28 cellular contexts compared by ENCODE assay signal in genomic region chr2:180128861-180129260, GRCh38.
"Had no signal": no experiment of that assay in that cellular context is flagged by ENCODE, and none has a peak within 500 bp of the region (broad histone marks: within the 10 kb centered on the region; RNA-seq: fewer than 3 reads in every experiment).

No MANE protein-coding gene starts in this region.

- H3K36me3 ChIP-seq: colonic mucosa, esophagus muscularis mucosa, esophagus squamous epithelium, gastrocnemius medialis, gastroesophageal sphincter, heart left ventricle, heart right ventricle had no signal

- FAIRE-seq: colon, endometrium, endothelial cell of umbilical vein, frontal cortex had no signal

- H3K9me3 ChIP-seq: colonic mucosa, esophagus muscularis mucosa, esophagus squamous epithelium, gastrocnemius medialis, gastroesophageal sphincter, heart left ventricle, heart right ventricle had no signal

- H3K4me1 ChIP-seq: colonic mucosa, gastrocnemius medialis had no signal

- H3K27ac ChIP-seq: colonic mucosa, coronary artery, dorsolateral prefrontal cortex, epithelial cell of prostate, esophagus muscularis mucosa, esophagus squamous epithelium, foreskin keratinocyte, gastrocnemius medialis, gastroesophageal sphincter, heart left ventricle, heart right ventricle had no signal

- H3K27me3 ChIP-seq: colonic mucosa, dorsolateral prefrontal cortex, esophagus muscularis mucosa, esophagus squamous epithelium, foreskin keratinocyte, gastrocnemius medialis, gastroesophageal sphincter had no signal

- H3K4me3 ChIP-seq: colonic mucosa, coronary artery, dorsolateral prefrontal cortex, esophagus muscularis mucosa, esophagus squamous epithelium, gastrocnemius medialis, gastroesophageal sphincter, heart left ventricle, heart right ventricle had no signal

- DNase-seq: colonic mucosa; cortex of kidney; dermis blood vessel endothelial cell; dorsolateral prefrontal cortex; effector CD4-positive, alpha-beta T cell; effector CD8-positive, alpha-beta T cell; effector memory CD4-positive, alpha-beta T cell; effector memory CD8-positive, alpha-beta T cell; endodermal cell; erythroblast; esophagus squamous epithelium; foreskin fibroblast; foreskin keratinocyte; foreskin melanocyte; gastrocnemius medialis; glutamatergic neuron; head of caudate nucleus; heart left ventricle; heart right ventricle had no signal

- ATAC-seq: effector memory CD8-positive, alpha-beta T cell; esophagus mucosa; foreskin keratinocyte; gastrocnemius medialis; gastroesophageal sphincter; heart left ventricle; heart right ventricle had no signal
